Comparison of ENCODE assay signal across 8 cellular contexts in the genomic region with DNA sequence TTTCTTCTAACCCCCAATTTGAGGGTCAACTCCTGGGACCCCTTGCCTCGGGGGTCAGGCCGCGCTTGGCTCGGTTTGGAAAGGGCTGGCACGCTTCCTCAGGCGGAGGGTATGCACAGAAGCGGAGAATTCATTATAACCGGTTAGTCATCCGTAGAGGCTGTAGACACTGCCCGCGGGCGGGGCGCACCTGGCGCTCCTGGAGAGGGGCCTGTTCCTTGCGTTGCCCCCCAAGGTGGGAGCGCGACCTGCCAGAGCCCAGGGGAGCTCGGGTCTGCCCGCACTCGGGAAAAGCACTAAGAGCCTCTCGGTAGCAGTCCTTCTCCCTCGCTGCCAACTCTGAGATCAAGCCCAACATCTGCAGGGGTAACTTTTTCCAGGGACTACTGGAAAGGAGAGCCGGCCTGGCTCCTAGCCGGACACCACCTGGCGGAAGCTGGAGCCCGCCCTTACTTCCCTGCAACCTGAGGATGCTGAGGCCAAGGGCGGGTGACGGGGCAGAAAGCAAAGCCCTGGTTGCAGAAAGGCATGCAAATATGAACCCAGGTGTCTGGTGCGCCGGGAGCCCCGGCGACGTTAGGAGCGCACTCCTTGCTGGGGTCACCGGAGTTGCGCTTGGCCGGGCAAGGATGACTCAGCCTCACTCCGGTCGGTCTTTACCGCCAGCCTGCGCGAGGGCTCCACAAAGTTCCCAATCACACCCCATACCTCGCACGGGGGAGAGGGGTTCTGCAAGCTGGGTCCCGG. TPM values are rescaled to one million over a fixed set of nuclear protein-coding genes. Genes with fewer than 3 reads are reported as not detected.
DNase-seq lines count a peak whose midpoint lies in the region; ATAC-seq and TF ChIP-seq lines count a peak whose summit lies in the region.

No MANE protein-coding gene starts in this region.

- H3K9me3 ChIP-seq in BLaER1 treated with 17β-estradiol and CSF1 and Interleukin-3, amounts not matched to agents 10 nM and 100 nM (replicated peaks in 1 of 11) = peaks cover 18 to 44% (median 28%) of the 10 kb centered on the region in 11 experiments; a peak in 20 of 22 replicates
- H3K9me3 ChIP-seq in iPS-15b (ENCODE audit: control insufficient read depth, insufficient read depth, low read length) (no peaks in the 10 kb centered on the region), upper lobe of left lung (peaks cover 0 to 2% (median 0%) of the 10 kb centered on the region in 4 donors)

- no peaks in the 10 kb centered on the region for H3K36me3 ChIP-seq in BLaER1 treated with 17β-estradiol and CSF1 and Interleukin-3, amounts not matched to agents 10 nM and 100 nM
- H3K36me3 ChIP-seq in iPS-15b (ENCODE audit: control insufficient read depth, insufficient read depth, low read length) = no peaks in the 10 kb centered on the region
- no peaks in the 10 kb centered on the region for H3K36me3 ChIP-seq in upper lobe of left lung

- no peak overlapping the region for H3K27ac Mint-ChIP-seq in immature natural killer cell

- H3K27me3 ChIP-seq in BLaER1 treated with 17β-estradiol and CSF1 and Interleukin-3, amounts not matched to agents 10 nM and 100 nM = peaks cover 38 to 71% (median 66%) of the 10 kb centered on the region in 11 experiments
- H3K27me3 ChIP-seq in iPS-15b (ENCODE audit: control insufficient read depth, insufficient read depth, low read length) (peaks cover 63% of the 10 kb centered on the region), upper lobe of left lung (peaks cover 0 to 18% (median 5%) of the 10 kb centered on the region in 4 donors)

- peaks cover 0 to 19% (median 0%) of the 10 kb centered on the region in 11 experiments; a peak in 6 of 22 replicates for H4K20me1 ChIP-seq in BLaER1 treated with 17β-estradiol and CSF1 and Interleukin-3, amounts not matched to agents 10 nM and 100 nM

- H3K4me2 ChIP-seq in BLaER1 treated with 17β-estradiol and CSF1 and Interleukin-3, amounts not matched to agents 10 nM and 100 nM = peak overlapping the region; percentile 81 to 94 (median 88)

- H3K27me3 Mint-ChIP-seq in immature natural killer cell (ENCODE audit: low read depth in 3 of 3) = peaks cover 13 to 19% (median 13%) of the 10 kb centered on the region in 3 donors

- peak overlapping the region in 1 of 11 experiments; percentile 38; a peak in 1 of 22 replicates for H3K27ac ChIP-seq in BLaER1 treated with 17β-estradiol and CSF1 and Interleukin-3, amounts not matched to agents 10 nM and 100 nM
- peak overlapping the region in 1 of 4 donors; percentile 77 for H3K27ac ChIP-seq in upper lobe of left lung

- H3K4me1 ChIP-seq in BLaER1 treated with 17β-estradiol and CSF1 and Interleukin-3, amounts not matched to agents 10 nM and 100 nM = peaks cover 6 to 21% (median 17%) of the 10 kb centered on the region in 10 experiments; a peak in 17 of 20 replicates
- H3K4me1 ChIP-seq in iPS-15b (ENCODE audit: control insufficient read depth, insufficient read depth, low read length) (peaks cover 10% of the 10 kb centered on the region), upper lobe of left lung (peaks cover 3 to 32% (median 11%) of the 10 kb centered on the region in 4 donors)

- TF ChIP-seq CTCF in upper lobe of left lung (IDR thresholded peaks at IDR 0.05) = no peak

- H3K4me1 Mint-ChIP-seq in immature natural killer cell = peaks cover 0 to 4% of the 10 kb centered on the region in 2 donors

- peak; percentile 79 for ATAC-seq in GM21515 (IDR thresholded peaks at IDR 0.05; ENCODE audit: unreplicated experiment)
- ATAC-seq in upper lobe of left lung (ENCODE audit: low FRiP score in 2 of 2) = peak; percentile 9 to 44

- no peak for TF ChIP-seq POLR2A in upper lobe of left lung (IDR thresholded peaks at IDR 0.05)

- peak overlapping the region in 5 of 11 experiments; percentile 25 to 70 (median 44); a peak in 7 of 22 replicates for H3K9ac ChIP-seq in BLaER1 treated with 17β-estradiol and CSF1 and Interleukin-3, amounts not matched to agents 10 nM and 100 nM
- peak overlapping the region; percentile 32 for H3K9ac ChIP-seq in iPS-15b (ENCODE audit: low read depth, low read length)

- H3K4me3 ChIP-seq in BLaER1 treated with 17β-estradiol and CSF1 and Interleukin-3, amounts not matched to agents 10 nM and 100 nM = peak overlapping the region; percentile 53 to 70 (median 60)
- H3K4me3 ChIP-seq in iPS-15b (ENCODE audit: low read depth, low read length) = peak overlapping the region; percentile 76
- H3K4me3 ChIP-seq in upper lobe of left lung = peak overlapping the region in 3 of 4 donors; percentile 52 to 64 (median 62)

- no peak overlapping the region for H3K4me3 Mint-ChIP-seq in immature natural killer cell

- peaks cover 0 to 4% (median 0%) of the 10 kb centered on the region in 6 donors for H3K9me3 Mint-ChIP-seq in immature natural killer cell

- peaks cover 0 to 4% (median 3%) of the 10 kb centered on the region in 3 donors for H3K36me3 Mint-ChIP-seq in immature natural killer cell

- WGBS in upper lobe of left lung, 2 donors = 4 to 7% methylated on average over 11 to 33 of the region's 45 CpGs

- peak; percentile 28 for DNase-seq in NCI-H510A treated with DMSO at 0.1 percent for 48 hours (lab: John Stamatoyannopoulos, UW)
- peak in 1 of 2 donors; percentile 83 for DNase-seq in upper lobe of left lung
- DNase-seq in immature natural killer cell = no peak
- no peak for DNase-seq in UCSD-AML1 (lab: John Stamatoyannopoulos, UW; ENCODE audit: unreplicated experiment)
- DNase-seq in activated CD8-positive, alpha-beta memory T cell treated with anti-CD3 and anti-CD28 coated beads for 24 hours = no peak

- no peak for TF ChIP-seq EP300 in upper lobe of left lung (IDR thresholded peaks at IDR 0.05)

RNA-seq across cellular contexts. Expression of gene CACNA2D3, which starts 1.5 kb away (rescaled TPM):
- total RNA-seq in upper lobe of left lung = 10 to 100 TPM in 1 of 6 donors, 1 to 10 TPM in 5; 2.9 to 16.8 (median 4.9) TPM
- polyA plus RNA-seq in immature natural killer cell = 1 to 10 TPM in 1 of 3 donors, under 1 TPM in 2; 0.39 to 4.6 (median 0.77) TPM
